In the genomic region with DNA sequence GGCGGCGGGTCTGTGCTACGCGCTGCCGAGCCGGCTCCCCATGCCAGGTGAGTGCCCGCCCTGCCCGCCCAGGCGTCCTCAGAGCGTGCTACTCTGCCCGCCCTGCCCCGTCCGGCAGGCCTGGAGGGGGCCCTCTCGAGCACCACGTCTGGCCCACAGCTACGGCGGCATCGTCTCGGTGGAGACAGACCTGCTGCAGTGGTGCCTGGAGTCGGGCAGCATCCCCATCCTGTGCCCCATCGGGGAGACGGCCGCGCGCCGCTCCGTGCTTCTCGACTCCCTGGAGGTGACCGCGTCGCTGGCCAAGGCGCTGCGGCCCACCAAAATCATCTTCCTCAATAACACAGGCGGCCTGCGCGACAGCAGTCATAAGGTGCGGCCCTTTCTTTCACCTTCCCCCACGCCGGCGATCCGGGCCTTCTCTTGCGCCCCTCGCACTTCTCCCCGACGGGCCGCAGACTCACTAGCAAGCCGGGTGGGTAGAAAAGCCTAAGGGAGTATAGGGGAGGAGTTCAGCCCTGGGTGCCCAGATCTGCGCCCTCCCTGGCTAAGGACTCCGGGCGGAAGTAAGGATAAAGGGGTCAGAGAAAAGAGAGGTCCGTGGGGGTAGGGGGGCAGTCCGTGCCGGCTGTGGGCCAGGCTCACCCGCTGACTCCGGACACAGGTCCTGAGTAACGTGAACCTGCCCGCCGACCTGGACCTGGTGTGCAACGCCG, we compare ENCODE assay signal across 8 cellular contexts. TPM values are rescaled to one million over a fixed set of nuclear protein-coding genes. Genes with fewer than 3 reads are reported as not detected.
DNase-seq lines count a peak whose midpoint lies in the region; ATAC-seq and TF ChIP-seq lines count a peak whose summit lies in the region.

No MANE protein-coding gene starts in this region.

- peaks cover 6% of the 10 kb centered on the region for H3K36me3 Mint-ChIP-seq in activated naive CD8-positive, alpha-beta T cell treated with anti-CD3 and anti-CD28 coated beads, Interleukin-2, amount 50 U/mL, for 24 hours (ENCODE audit: low read depth)

- no peak for TF ChIP-seq CTCF in OCI-LY1 (IDR thresholded peaks at IDR 0.05; ENCODE audit: low read length)

- no peaks in the 10 kb centered on the region for H3F3A ChIP-seq in OCI-LY1 (ENCODE audit: insufficient read depth, low read length)

- no peaks in the 10 kb centered on the region for H3K9me2 ChIP-seq in OCI-LY1 (ENCODE audit: low read depth, low read length)

- peak overlapping the region; percentile 83 for H3K4me3 Mint-ChIP-seq in activated naive CD8-positive, alpha-beta T cell treated with anti-CD3 and anti-CD28 coated beads, Interleukin-2, amount 50 U/mL, for 24 hours

- H3K4me1 ChIP-seq in OCI-LY1 (ENCODE audit: insufficient read depth, low read length, severe bottlenecking) (peaks cover 21% of the 10 kb centered on the region), skeletal muscle tissue (ENCODE audit: control insufficient read depth in 3 of 3, insufficient read depth in 3 of 3, low read length in 3 of 3) (peaks cover 28 to 38% (median 34%) of the 10 kb centered on the region in 3 donors)

- DNase-seq in GM19240 (ENCODE audit: insufficient read length, low spot score) (peak; percentile 18), MV-4-11 (lab: John Stamatoyannopoulos, UW) (no peak), GOT3 (lab: John Stamatoyannopoulos, UW) (no peak)
- DNase-seq in activated naive CD8-positive, alpha-beta T cell treated with anti-CD3 and anti-CD28 coated beads, Interleukin-2, amount 50 U/mL, for 24 hours, result peak; percentile 32

- no peaks in the 10 kb centered on the region for H4K20me1 ChIP-seq in OCI-LY1 (ENCODE audit: insufficient read depth, low read length)

- peaks cover 16% of the 10 kb centered on the region for H3K27me3 Mint-ChIP-seq in activated naive CD8-positive, alpha-beta T cell treated with anti-CD3 and anti-CD28 coated beads, Interleukin-2, amount 50 U/mL, for 24 hours

- H3K36me3 ChIP-seq in OCI-LY1 (ENCODE audit: insufficient read depth, low read length), result no peaks in the 10 kb centered on the region
- H3K36me3 ChIP-seq in skeletal muscle tissue (ENCODE audit: control insufficient read depth in 3 of 3, insufficient read depth in 3 of 3, low read length in 3 of 3), result peaks cover 2 to 7% (median 7%) of the 10 kb centered on the region in 3 donors

- H3K27me3 ChIP-seq in OCI-LY1 (ENCODE audit: insufficient read depth, low read length) (peaks cover 5% of the 10 kb centered on the region; the same call in 1 of the 2 replicates), skeletal muscle tissue (ENCODE audit: control insufficient read depth in 3 of 3, insufficient read depth in 3 of 3, low read length in 3 of 3) (peaks cover 33 to 64% (median 41%) of the 10 kb centered on the region in 3 donors)

- no peak overlapping the region for H3K27ac ChIP-seq in OCI-LY1 (ENCODE audit: low read depth, low read length, poor library complexity, severe bottlenecking)
- H3K27ac ChIP-seq in skeletal muscle tissue (ENCODE audit: low read depth, low read length), result no peak overlapping the region

- H2AFZ ChIP-seq in OCI-LY1 (ENCODE audit: low read length), result no peak overlapping the region

- H3K27ac Mint-ChIP-seq in activated naive CD8-positive, alpha-beta T cell treated with anti-CD3 and anti-CD28 coated beads, Interleukin-2, amount 50 U/mL, for 24 hours, result peak overlapping the region; percentile 60

- H3K4me3 ChIP-seq in OCI-LY1 (ENCODE audit: low read depth, low read length, poor library complexity, severe bottlenecking) (peak overlapping the region; percentile 61), iPS-11a (ENCODE audit: low read depth, low read length) (peak overlapping the region; percentile 47), skeletal muscle tissue (ENCODE audit: low read length in 3 of 3) (peak overlapping the region; percentile 56 to 63 (median 56))

- peak; percentile 26 for ATAC-seq in activated naive CD8-positive, alpha-beta T cell treated with anti-CD3 and anti-CD28 coated beads, Interleukin-2, amount 50 U/mL, for 24 hours
- ATAC-seq in GM21390 (IDR thresholded peaks at IDR 0.05; ENCODE audit: unreplicated experiment), result no peak

- H3K4me1 Mint-ChIP-seq in activated naive CD8-positive, alpha-beta T cell treated with anti-CD3 and anti-CD28 coated beads, Interleukin-2, amount 50 U/mL, for 24 hours, result peaks cover 24% of the 10 kb centered on the region

- H3K9me3 ChIP-seq in OCI-LY1 (ENCODE audit: low read length) (no peaks in the 10 kb centered on the region), skeletal muscle tissue (ENCODE audit: control insufficient read depth in 3 of 3, low read length in 3 of 3) (no peaks in the 10 kb centered on the region)

- H3K9me3 Mint-ChIP-seq in activated naive CD8-positive, alpha-beta T cell treated with anti-CD3 and anti-CD28 coated beads, Interleukin-2, amount 50 U/mL, for 24 hours, result no peaks in the 10 kb centered on the region

- H3K9ac ChIP-seq in OCI-LY1 (ENCODE audit: low read length), result peak overlapping the region; percentile 25; the same call in 1 of the 2 replicates
- H3K9ac ChIP-seq in skeletal muscle tissue (ENCODE audit: low read depth in 1 of 3, low read length in 3 of 3), result peak overlapping the region; percentile 4 to 57 (median 53)

- peak overlapping the region; percentile 66 for H3K4me2 ChIP-seq in OCI-LY1 (ENCODE audit: low read length)

- H3K79me2 ChIP-seq in OCI-LY1 (ENCODE audit: insufficient read depth, low read length), result no peaks in the 10 kb centered on the region

RNA-seq across cellular contexts. Expression of gene NAGS, which starts 1.6 kb away (rescaled TPM):
- total RNA-seq in skeletal muscle tissue, result under 0.01 TPM

RNA-seq across cellular contexts. Expression of gene TMEM101, which starts 8.7 kb away (rescaled TPM):
- total RNA-seq in skeletal muscle tissue, result 67.3 TPM

RNA-seq across cellular contexts. Expression of gene PYY, which starts 52.3 kb away (rescaled TPM):
- total RNA-seq in skeletal muscle tissue, result not detected

Comparison
In these comparisons a context has a peak if more than half of its experiments do, and no peak if none do; other contexts are left out.
1. DNase-seq: peak in GM19240 (single experiment) and activated naive CD8-positive, alpha-beta T cell treated with anti-CD3 and anti-CD28 coated beads, Interleukin-2, amount 50 U/mL, for 24 hours (single experiment); none in MV-4-11 (single experiment) and GOT3 (single experiment).
2. Peak in every context shown above with its lines, with median percentiles within 50 percentile points of each other: H3K4me3 ChIP-seq.